9 cellular contexts compared by ENCODE assay signal in the genomic region with DNA sequence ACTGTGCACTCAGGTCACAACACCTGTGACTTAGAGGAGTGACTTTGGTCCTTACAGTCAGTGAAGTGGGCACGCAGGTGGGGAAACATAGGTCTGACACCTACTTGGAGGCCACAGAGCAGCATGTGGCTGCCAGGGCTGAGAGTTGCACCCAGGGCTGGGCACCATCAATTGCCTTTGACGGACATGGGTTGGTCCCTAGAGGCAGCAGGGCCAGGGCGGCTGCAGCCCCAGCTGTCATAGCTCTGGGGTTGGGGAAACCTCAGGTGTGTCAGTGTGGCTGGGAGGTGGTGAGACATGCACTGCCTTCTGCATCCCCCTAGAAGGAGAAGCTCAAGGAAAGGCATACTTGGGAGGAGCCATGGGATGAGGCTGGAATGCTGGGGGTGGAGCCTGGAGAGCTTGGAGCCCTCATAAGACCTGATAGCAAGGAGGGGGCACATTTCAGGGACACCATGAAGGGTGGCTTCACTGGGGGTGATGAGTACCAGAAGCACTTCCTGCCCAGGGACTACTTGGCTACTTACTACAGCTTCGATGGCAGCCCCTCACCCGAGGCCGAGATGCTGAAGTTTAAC. TPM values are rescaled to one million over a fixed set of nuclear protein-coding genes. Genes with fewer than 3 reads are reported as not detected.
DNase-seq lines count a peak whose midpoint lies in the region; ATAC-seq, FAIRE-seq and TF ChIP-seq lines count a peak whose summit lies in the region.
"Had no signal": no experiment of that assay in that cellular context is flagged by ENCODE, and none has a peak within 500 bp of the region (broad histone marks: within the 10 kb centered on the region; RNA-seq: fewer than 3 reads in every experiment).

A gene (plus strand): TSS at position 440 of the 578 bp plus-strand sequence. CDS start 16 bp downstream, at position 456.

- peak within 1 kb of the TSS; percentile 50 for H3K9ac ChIP-seq in GM23248
- no peak within 1 kb of the TSS for H3K9ac ChIP-seq in H1 (replicated peaks in 1 of 4; ENCODE audit: extremely low read depth in 1 of 4, low read depth in 3 of 4, low read length in 3 of 4)
- peak within 1 kb of the TSS in 1 of 2 donors; percentile 14 for H3K9ac ChIP-seq in liver (ENCODE audit: low read depth in 1 of 2, low read length in 2 of 2)
- peak within 1 kb of the TSS; percentile 32 for H3K9ac ChIP-seq in skeletal muscle satellite cell (ENCODE audit: low read depth, low read length)

- H3K14ac ChIP-seq in H1 (ENCODE audit: insufficient read length) = no peak within 1 kb of the TSS

- no peak within 1 kb of the TSS for H3K23ac ChIP-seq in H1 (ENCODE audit: insufficient read length)

- ATAC-seq in GM18511 (IDR thresholded peaks at IDR 0.05; ENCODE audit: unreplicated experiment) = no peak

- no peak within 1 kb of the TSS for H4K5ac ChIP-seq in H1 (ENCODE audit: insufficient read length, low read depth, low read length)

- H3K27ac ChIP-seq in GM23248 (peak within 1 kb of the TSS; percentile 64), H1 (ENCODE audit: low read depth, low read length) (no peak within 1 kb of the TSS), liver (ENCODE audit: low read depth in 1 of 2, low read length in 2 of 2) (peak within 1 kb of the TSS; percentile 67 to 77)

- no peak within 1 kb of the TSS for H3K4ac ChIP-seq in H1 (replicated peaks; ENCODE audit: insufficient read length, low read depth, low read length)

- TF ChIP-seq CTCF in H1 (IDR thresholded peaks at IDR 0.05; ENCODE audit: control extremely low read depth in 1 of 3, insufficient read depth in 1 of 3, low read depth in 1 of 3, low read length in 3 of 3) = no peak
- no peak for TF ChIP-seq CTCF in liver (IDR thresholded peaks at IDR 0.05; ENCODE audit: low read depth, low read length, missing input control)

- H3K79me2 ChIP-seq in GM23248 (ENCODE audit: insufficient read depth) = no peaks in the 10 kb centered on the region
- H3K79me2 ChIP-seq in H1 (ENCODE audit: control insufficient read depth in 1 of 2, insufficient read depth in 2 of 2, low read length in 2 of 2) = no peaks in the 10 kb centered on the region

- in situ Hi-C loops in GM23248 (cut with MboI) = no loop called here

- DNase-seq in GM23248 (peak; percentile 19), H1 (ENCODE audit: low read depth in 1 of 2, low spot score in 2 of 2) (no peak), NCI-H2227 (lab: John Stamatoyannopoulos, UW; ENCODE audit: unreplicated experiment) (no peak)
- DNase-seq in stimulated activated naive CD4-positive, alpha-beta T cell treated with Interleukin-2 at 50 U/mL for 16 hours (lab: John Stamatoyannopoulos, UW) = no peak
- no peak for DNase-seq in stimulated activated CD4-positive, alpha-beta T cell treated with anti-CD3 and anti-CD28 coated beads, Interleukin-12 subunit alpha, Interleukin-12 subunit beta, amount 100 ng/mL, for 4 hours
- DNase-seq: kidney glomerular epithelial cell had no signal

- H3K36me3 ChIP-seq in GM23248 (ENCODE audit: low read depth) = no peaks in the 10 kb centered on the region
- no peaks in the 10 kb centered on the region for H3K36me3 ChIP-seq in H1 (ENCODE audit: control insufficient read depth in 2 of 4, insufficient read depth in 4 of 4, low read length in 3 of 4)
- H3K36me3 ChIP-seq in liver (ENCODE audit: control insufficient read depth in 4 of 4, insufficient read depth in 3 of 4, low read depth in 1 of 4, low read length in 3 of 4) = no peaks in the 10 kb centered on the region
- no peaks in the 10 kb centered on the region for H3K36me3 ChIP-seq in skeletal muscle satellite cell (ENCODE audit: insufficient read depth, low read length)

- CTCF ChIA-PET in H1 (lab: Charles Lee; ENCODE audit: partially characterized antibody) = interaction anchor here (1.1 to 4.0 kb wide), 3 partner anchors 12 to 39 kb away, joined by 3 to 21 read pairs (median 4); no protein-coding TSS in a partner anchor

- peak within 1 kb of the TSS; percentile 82 for H2AFZ ChIP-seq in GM23248
- H2AFZ ChIP-seq in H1 (ENCODE audit: low read length) = no peak within 1 kb of the TSS

- H3K4me3 ChIP-seq in GM23248 = peak within 1 kb of the TSS; percentile 11; the same call in 1 of the 2 replicates
- no peak within 1 kb of the TSS for H3K4me3 ChIP-seq in H1 (ENCODE audit: extremely low read depth in 1 of 4, insufficient read depth in 2 of 4, low read depth in 3 of 4, low read length in 4 of 4)
- H3K4me3 ChIP-seq in liver (ENCODE audit: low read depth in 1 of 3, low read length in 3 of 3) = peak within 1 kb of the TSS in 2 of 3 donors; percentile 15 to 31
- peak within 1 kb of the TSS; percentile 29 for H3K4me3 ChIP-seq in skeletal muscle satellite cell (ENCODE audit: low read length)

- no peak for TF ChIP-seq RAD21 in H1 (IDR thresholded peaks at IDR 0.05 in 1 of 2, conservative IDR thresholded peaks at IDR 0.05 in 1 of 2; ENCODE audit: low read depth in 2 of 2, low read length in 2 of 2)
- no peak for TF ChIP-seq RAD21 in liver (IDR thresholded peaks at IDR 0.05)

- TF ChIP-seq EP300 in H1 (IDR thresholded peaks at IDR 0.05; ENCODE audit: borderline replicate concordance in 1 of 2, low read depth in 2 of 2, low read length in 2 of 2) = no peak

- H2BK15ac ChIP-seq in H1 (ENCODE audit: low read length) = no peak within 1 kb of the TSS

- H3K9me2 ChIP-seq in GM23248 (ENCODE audit: insufficient read depth) = no peaks in the 10 kb centered on the region

- no peak within 1 kb of the TSS for H3K56ac ChIP-seq in H1 (replicated peaks; ENCODE audit: insufficient read length, low read depth, low read length)

- WGBS in GM23248 (ENCODE audit: low coverage in 1 of 2, low lambda C conversion rate in 2 of 2, missing lambda C conversion rate in 2 of 2), 2 experiments = 36 to 46% methylated on average over 6 of the region's 6 CpGs
- 83% methylated on average over 6 of the region's 6 CpGs; no CpG with 5 or more reads in 1 of the 2 experiments for WGBS in H1 (ENCODE audit: extremely low coverage in 1 of 2, insufficient coverage in 1 of 2, insufficient read length in 1 of 2, insufficient replicate concordance in 2 of 2, low coverage in 1 of 2, low lambda C conversion rate in 2 of 2, missing lambda C conversion rate in 1 of 2), 2 experiments
- 68% methylated on average over 6 of the region's 6 CpGs for WGBS in liver

- no peak within 1 kb of the TSS for H4K91ac ChIP-seq in H1 (replicated peaks; ENCODE audit: insufficient read length, low read length)

- no peak within 1 kb of the TSS for H2AK5ac ChIP-seq in H1 (ENCODE audit: low read depth, low read length)

- H3K4me1 ChIP-seq in GM23248 (ENCODE audit: insufficient read depth) (peaks cover 26% of the 10 kb centered on the region), H1 (replicated peaks in 1 of 4; ENCODE audit: control insufficient read depth in 3 of 4, insufficient read depth in 4 of 4, low read length in 3 of 4) (no peaks in the 10 kb centered on the region; a peak in 1 of 7 replicates), liver (ENCODE audit: control insufficient read depth in 4 of 4, insufficient read depth in 4 of 4, low read length in 3 of 4) (peaks cover 0 to 5% (median 0%) of the 10 kb centered on the region in 4 donors), skeletal muscle satellite cell (ENCODE audit: control insufficient read depth, insufficient read depth, low read length) (peaks cover 31% of the 10 kb centered on the region)

- H4K8ac ChIP-seq in H1 (ENCODE audit: extremely low read depth, insufficient read depth, low read length) = no peak within 1 kb of the TSS

- H3K27me3 ChIP-seq in GM23248 (replicated peaks; ENCODE audit: insufficient read depth) (no peaks in the 10 kb centered on the region), H1 (replicated peaks in 1 of 4; ENCODE audit: control insufficient read depth in 3 of 4, extremely low read depth in 1 of 4, insufficient read depth in 3 of 4, low read length in 3 of 4) (no peaks in the 10 kb centered on the region; a peak in 1 of 7 replicates), liver (ENCODE audit: control insufficient read depth in 4 of 4, insufficient read depth in 4 of 4, low read length in 3 of 4) (no peaks in the 10 kb centered on the region), skeletal muscle satellite cell (ENCODE audit: control insufficient read depth, insufficient read depth, low read length) (peaks cover 27% of the 10 kb centered on the region)

- H3K79me1 ChIP-seq in H1 (ENCODE audit: low read depth, low read length) = no peaks in the 10 kb centered on the region

- no peak within 1 kb of the TSS for H2BK20ac ChIP-seq in H1 (ENCODE audit: low read length)

- no peak for TF ChIP-seq POLR2A in H1 (IDR thresholded peaks at IDR 0.05; ENCODE audit: control extremely low read depth in 1 of 2, low read depth in 2 of 2, low read length in 2 of 2)

- H2BK120ac ChIP-seq in H1 (replicated peaks; ENCODE audit: low read depth, low read length) = no peak within 1 kb of the TSS

- H3K18ac ChIP-seq in H1 (ENCODE audit: extremely low read depth, low read length) = no peak within 1 kb of the TSS

- POLR2A ChIA-PET in H1 (lab: Charles Lee; ENCODE audit: partially characterized antibody) = no interaction called here

- peaks cover 6% of the 10 kb centered on the region; the same call in 1 of the 2 replicates for H3K23me2 ChIP-seq in H1 (ENCODE audit: low read depth, low read length)

- H3K4me2 ChIP-seq in GM23248 (ENCODE audit: unreplicated experiment) = peak within 1 kb of the TSS; percentile 42
- no peak within 1 kb of the TSS for H3K4me2 ChIP-seq in H1 (ENCODE audit: insufficient read depth in 1 of 2, low read depth in 2 of 2, low read length in 2 of 2)
- peak within 1 kb of the TSS; percentile 51 for H3K4me2 ChIP-seq in skeletal muscle satellite cell (ENCODE audit: low read length)

- no peak within 1 kb of the TSS for H2BK5ac ChIP-seq in H1 (ENCODE audit: low read depth, low read length)

- FAIRE-seq in H1 (lab: Jason Lieb, UNC) = no peak

- H3K9me3 ChIP-seq in GM23248 (ENCODE audit: low read depth) (no peaks in the 10 kb centered on the region), H1 (ENCODE audit: insufficient read depth in 2 of 2, low read depth in 1 of 2, low read length in 1 of 2) (no peaks in the 10 kb centered on the region; a peak in 1 of 4 replicates), liver (ENCODE audit: control insufficient read depth in 4 of 4, low read length in 3 of 4) (no peaks in the 10 kb centered on the region), skeletal muscle satellite cell (replicated peaks; ENCODE audit: low read length) (no peaks in the 10 kb centered on the region)

- peaks cover 15% of the 10 kb centered on the region; the same call in 1 of the 2 replicates for H3F3A ChIP-seq in GM23248 (ENCODE audit: insufficient read depth)

- H4K20me1 ChIP-seq in GM23248 (ENCODE audit: insufficient read depth) (no peaks in the 10 kb centered on the region), H1 (replicated peaks in 1 of 2; ENCODE audit: control insufficient read depth in 1 of 2, insufficient read depth in 2 of 2, low read length in 2 of 2) (peaks cover 0 to 5% of the 10 kb centered on the region in 2 experiments)

- H2BK12ac ChIP-seq in H1 (ENCODE audit: low read depth, low read length) = no peak within 1 kb of the TSS

RNA-seq across cellular contexts. Expression of the gene that starts here (rescaled TPM):
- total RNA-seq in GM23248 (2014; rRNA removed; shearing (Covaris generic)) = 0.13 TPM in 1 of 2 replicates, not detected in the other
- polyA plus RNA-seq in GM23248 (2016; fragmentation: Nextera tagmentation; extraction: Ambion mirVana) = 0.09 TPM in 2 replicates
- 0.60 and 0.84 TPM in 2 replicates for total RNA-seq in H1 (2021; fragmentation: NEBNext Ultra II Directional; extraction: Animal tissue kit (Norgen Biotek cat#: 25700))
- polyA plus RNA-seq in H1 (2011; rRNA removed) = 0.94 and 1.2 TPM in 2 replicates
- polyA plus RNA-seq in H1 (2011; cell fraction: cytosol; rRNA removed) = 1.8 TPM
- 4.0 TPM for polyA plus RNA-seq in H1 (2011; cell fraction: nucleus; rRNA removed)
- polyA plus RNA-seq in H1 (2012, experiment 1 of 2) = 0.71 to 2.0 TPM (median 1.0 TPM) in 4 replicates
- polyA plus RNA-seq in H1 (2012, experiment 2 of 2) = 0.22 TPM
- 0.39 TPM for polyA plus RNA-seq in H1 (2013, experiment 1 of 2)
- polyA plus RNA-seq in H1 (2013, experiment 2 of 2) = 0.11 TPM
- 1.1 and 1.9 TPM in 2 replicates for polyA minus RNA-seq in H1 (2011; rRNA and poly(A)+ RNA removed)
- polyA minus RNA-seq in H1 (2011; cell fraction: cytosol; rRNA and poly(A)+ RNA removed) = 0.73 TPM
- 2.9 TPM for polyA minus RNA-seq in H1 (2011; cell fraction: nucleus; rRNA and poly(A)+ RNA removed)
- total RNA-seq in liver = 100 to 1,000 TPM in 1 of 2 donors, under 1 TPM in 1; 0.84 to 130 TPM
- polyA plus RNA-seq in liver = 10 to 100 TPM; 16.3 to 41.0 TPM
- 0.22 and 1.3 TPM in 2 replicates for total RNA-seq in skeletal muscle satellite cell (2012; rRNA removed)

Comparison
In these comparisons a context has a peak if more than half of its experiments do, and no peak if none do; other contexts are left out.
1. Peak in DNase-seq, H3K4me3 ChIP-seq, H3K27ac ChIP-seq, H3K9ac ChIP-seq and H3K4me2 ChIP-seq in GM23248; RNA of the gene not detected or under 1 TPM.
2. H3K4me3 ChIP-seq: peak in liver (2 of 3) and skeletal muscle satellite cell (single experiment); none in H1 (0 of 4).